ENCODE assay signal across 20 cellular contexts in genomic region chr4:124862261-124862660, GRCh38.
"Had no signal": no experiment of that assay in that cellular context is flagged by ENCODE, and none has a peak within 500 bp of the region (broad histone marks: within the 10 kb centered on the region; RNA-seq: fewer than 3 reads in every experiment).

No MANE protein-coding gene starts in this region.

- H3K36me3 Mint-ChIP-seq: activated naive CD4-positive, alpha-beta T cell treated with anti-CD3 and anti-CD28 coated beads, Interleukin-2, amount 10 ng/mL, durations not matched to agents 7 days and 5 days; naive B cell; T-cell had no signal

- H3K27me3 Mint-ChIP-seq: activated naive CD4-positive, alpha-beta T cell treated with anti-CD3 and anti-CD28 coated beads, Interleukin-2, amount 10 ng/mL, durations not matched to agents 7 days and 5 days; activated naive CD8-positive, alpha-beta T cell treated with anti-CD3 and anti-CD28 coated beads, Interleukin-2, amount 50 U/mL, for 24 hours; dendritic cell treated with granulocyte-macrophage colony-stimulating factor and Interleukin-4, amounts not matched to agents 40 ng/mL and 50 ng/mL, for 4 days; naive B cell; T-cell had no signal

- H3K9ac ChIP-seq: SK-N-SH had no signal

- H3K27ac Mint-ChIP-seq: activated naive CD4-positive, alpha-beta T cell treated with anti-CD3 and anti-CD28 coated beads, Interleukin-2, amount 10 ng/mL, durations not matched to agents 7 days and 5 days; activated naive CD8-positive, alpha-beta T cell treated with anti-CD3 and anti-CD28 coated beads, Interleukin-2, amount 50 U/mL, for 24 hours; dendritic cell treated with granulocyte-macrophage colony-stimulating factor and Interleukin-4, amounts not matched to agents 40 ng/mL and 50 ng/mL, for 4 days; naive B cell; T-cell had no signal

- H3K4me1 Mint-ChIP-seq: activated naive CD4-positive, alpha-beta T cell treated with anti-CD3 and anti-CD28 coated beads, Interleukin-2, amount 10 ng/mL, durations not matched to agents 7 days and 5 days; activated naive CD8-positive, alpha-beta T cell treated with anti-CD3 and anti-CD28 coated beads, Interleukin-2, amount 50 U/mL, for 24 hours; naive B cell; T-cell had no signal

- H3K4me1 ChIP-seq: right lobe of liver had no signal

- H3K36me3 ChIP-seq: brain microvascular endothelial cell, pancreas, right lobe of liver, tibial nerve had no signal

- H3K4me3 Mint-ChIP-seq: activated naive CD4-positive, alpha-beta T cell treated with anti-CD3 and anti-CD28 coated beads, Interleukin-2, amount 10 ng/mL, durations not matched to agents 7 days and 5 days; activated naive CD8-positive, alpha-beta T cell treated with anti-CD3 and anti-CD28 coated beads, Interleukin-2, amount 50 U/mL, for 24 hours; activated T-cell treated with anti-CD3 and anti-CD28 coated beads, Interleukin-2, amount 50 U/mL, for 4 hours; dendritic cell treated with granulocyte-macrophage colony-stimulating factor and Interleukin-4, amounts not matched to agents 40 ng/mL and 50 ng/mL, for 4 days; naive B cell; T-cell had no signal

- H3K27me3 ChIP-seq: brain microvascular endothelial cell, pancreas, right lobe of liver, tibial nerve had no signal

- H3K27ac ChIP-seq: brain microvascular endothelial cell, pancreas, right lobe of liver, tibial nerve had no signal

- H3K9me3 ChIP-seq: pancreas, right lobe of liver, SK-N-SH, tibial nerve had no signal

- DNase-seq: activated CD4-positive, alpha-beta T cell treated with anti-CD3 and anti-CD28 coated beads, Interleukin-2, amount 50 U/mL, for 1 hour; activated CD8-positive, alpha-beta memory T cell treated with anti-CD3 and anti-CD28 coated beads, Interleukin-2, amount 50 U/mL, for 4 hours; activated naive CD4-positive, alpha-beta T cell treated with anti-CD3 and anti-CD28 coated beads, Interleukin-2, amount 10 ng/mL, durations not matched to agents 7 days and 5 days; activated naive CD8-positive, alpha-beta T cell treated with anti-CD3 and anti-CD28 coated beads, Interleukin-2, amount 50 U/mL, for 24 hours; activated T-cell treated with anti-CD3 and anti-CD28 coated beads, Interleukin-2, amount 50 U/mL, for 4 hours; aorta; brain microvascular endothelial cell; effector CD8-positive, alpha-beta T cell; foreskin melanocyte; glutamatergic neuron; midbrain; naive B cell; pancreas; right lobe of liver; SK-N-SH; stimulated activated naive CD4-positive, alpha-beta T cell; T-cell; T-helper 9 cell had no signal

- H3K4me3 ChIP-seq: pancreas, right lobe of liver, tibial nerve had no signal
